In genomic region chr5:121805931-121806330, GRCh38 we compare ENCODE assay signal across 29 cellular contexts. TPM values are rescaled to one million over a fixed set of nuclear protein-coding genes. Genes with fewer than 3 reads are reported as not detected.
A peak's percentile ranks its signal among the peaks of the same experiment; 100 is the strongest.
DNase-seq lines count a peak whose midpoint lies in the region; ATAC-seq and TF ChIP-seq lines count a peak whose summit lies in the region.
"Had no signal": no experiment of that assay in that cellular context is flagged by ENCODE, and none has a peak within 500 bp of the region (broad histone marks: within the 10 kb centered on the region; RNA-seq: fewer than 3 reads in every experiment).

No MANE protein-coding gene starts in this region.

- H2BK15ac ChIP-seq in IMR-90 (ENCODE audit: low read depth, low read length): no peak overlapping the region

- H4K20me1 ChIP-seq in IMR-90 (ENCODE audit: insufficient read depth, low read length) (no peaks in the 10 kb centered on the region), hepatocyte (ENCODE audit: insufficient read depth, poor library complexity, severe bottlenecking) (no peaks in the 10 kb centered on the region)

- no peak overlapping the region for H3K23ac ChIP-seq in IMR-90 (ENCODE audit: low read depth, low read length)

- H3K9me3 ChIP-seq in IMR-90 (ENCODE audit: control insufficient read depth, insufficient read depth, low read length) (no peaks in the 10 kb centered on the region), adipocyte (ENCODE audit: control insufficient read depth, low read length) (peaks cover 3% of the 10 kb centered on the region), hepatocyte (ENCODE audit: low read depth) (no peaks in the 10 kb centered on the region)
- H3K9me3 ChIP-seq: HAP-1, right atrium auricular region, upper lobe of left lung had no signal

- no peak overlapping the region for H3K4ac ChIP-seq in IMR-90 (ENCODE audit: low read depth, low read length)

- H3K4me1 ChIP-seq in IMR-90 (ENCODE audit: control insufficient read depth, insufficient read depth, low read length): no peaks in the 10 kb centered on the region
- no peaks in the 10 kb centered on the region for H3K4me1 ChIP-seq in adipocyte (ENCODE audit: control insufficient read depth, insufficient read depth, low read length)
- H3K4me1 ChIP-seq in hepatocyte (ENCODE audit: insufficient read depth): no peaks in the 10 kb centered on the region
- H3K4me1 ChIP-seq: right atrium auricular region, spleen, upper lobe of left lung had no signal

- H3K79me1 ChIP-seq in IMR-90 (ENCODE audit: low read depth in 1 of 2, low read length in 2 of 2): no peaks in the 10 kb centered on the region

- no peaks in the 10 kb centered on the region for H3K79me2 ChIP-seq in hepatocyte

- H2AFZ ChIP-seq in IMR-90 (replicated peaks; ENCODE audit: low read length, poor library complexity): no peak overlapping the region
- no peak overlapping the region for H2AFZ ChIP-seq in hepatocyte

- H2BK120ac ChIP-seq in IMR-90 (ENCODE audit: low read depth, low read length): no peak overlapping the region

- no peak overlapping the region for H4K8ac ChIP-seq in IMR-90 (ENCODE audit: low read depth in 2 of 2, low read length in 2 of 2)

- WGBS in IMR-90 (ENCODE audit: extremely low coverage in 2 of 2, insufficient read length in 1 of 2), 2 experiments: no CpG with 5 or more reads among the region's 4 CpGs
- 49% methylated on average over 4 of the region's 4 CpGs for WGBS in hepatocyte (ENCODE audit: low lambda C conversion rate, missing lambda C conversion rate)

- H3K4me2 ChIP-seq in IMR-90 (ENCODE audit: low read depth, low read length): no peak overlapping the region
- H3K4me2 ChIP-seq in hepatocyte: no peak overlapping the region
- H3K4me2 ChIP-seq: KMS-11 had no signal

- no peak overlapping the region for H4K5ac ChIP-seq in IMR-90 (ENCODE audit: low read depth, low read length)

- POLR2A ChIA-PET in IMR-90 (lab: Charles Lee; ENCODE audit: unreplicated experiment): no interaction called here

- H3K18ac ChIP-seq in IMR-90 (ENCODE audit: low read depth, low read length): no peak overlapping the region

- CTCF ChIA-PET in IMR-90 (lab: Yijun Ruan, JAX): no interaction called here

- dilution Hi-C loops in IMR-90 (cut with HindIII; ENCODE audit: low sequenced_read_pairs, unreplicated experiment): no loop called here

- H3K56ac ChIP-seq in IMR-90 (ENCODE audit: extremely low read depth, insufficient read depth, low read length): no peak overlapping the region

- H3K9me2 ChIP-seq in hepatocyte (replicated peaks; ENCODE audit: insufficient read depth): no peaks in the 10 kb centered on the region

- H3K27me3 ChIP-seq in IMR-90 (ENCODE audit: control insufficient read depth, insufficient read depth, low read length) (no peaks in the 10 kb centered on the region), adipocyte (replicated peaks; ENCODE audit: control insufficient read depth, insufficient read depth, low read length) (no peaks in the 10 kb centered on the region), hepatocyte (no peaks in the 10 kb centered on the region)
- H3K27me3 ChIP-seq: brain microvascular endothelial cell, right atrium auricular region, spleen, upper lobe of left lung had no signal

- H3K4me3 ChIP-seq in IMR-90 (ENCODE audit: insufficient read depth, low read depth, low read length): no peak overlapping the region
- H3K4me3 ChIP-seq in adipocyte (ENCODE audit: low read length): no peak overlapping the region
- H3K4me3 ChIP-seq in hepatocyte: no peak overlapping the region
- H3K4me3 ChIP-seq: HAP-1, right atrium auricular region, spleen, upper lobe of left lung had no signal

- no peak overlapping the region for H2AK5ac ChIP-seq in IMR-90 (ENCODE audit: low read depth, low read length)

- H3K9ac ChIP-seq in IMR-90 (ENCODE audit: low read depth, low read length): no peak overlapping the region
- no peak overlapping the region for H3K9ac ChIP-seq in adipocyte (ENCODE audit: low read length)
- H3K9ac ChIP-seq: KMS-11 had no signal

- H4K91ac ChIP-seq in IMR-90 (ENCODE audit: insufficient read depth, low read depth, low read length): no peak overlapping the region

- DNase-seq in GM04503 (ENCODE audit: low read depth) (peak; percentile 8), IMR-90 (no peak), adipocyte (ENCODE audit: low read depth) (peak; percentile 69), hepatocyte (ENCODE audit: low spot score) (peak; percentile 6), NCI-H2107 treated with DMSO at 0.1 percent for 48 hours (lab: John Stamatoyannopoulos, UW; ENCODE audit: unreplicated experiment) (no peak)
- no peak for DNase-seq in stimulated activated CD4-positive, alpha-beta T cell treated with anti-CD3 and anti-CD28 coated beads, Interleukin-2, amount 100 ng/mL, for 48 hours
- DNase-seq in stimulated activated CD4-positive, alpha-beta T cell treated with anti-CD3 and anti-CD28 coated beads, Interleukin-2, amount 100 ng/mL, for 24 hours: no peak
- DNase-seq: activated CD4-positive, alpha-beta T cell treated with anti-CD3 and anti-CD28 coated beads for 4 hours; activated gamma-delta T cell; activated T-cell treated with anti-CD3 and anti-CD28 coated beads for 4 hours; brain microvascular endothelial cell; CD4-positive, CD25-positive, alpha-beta regulatory T cell; effector CD4-positive, alpha-beta T cell; foreskin melanocyte; hippocampal formation; left colon; NCI-H1436 treated with DMSO at 0.1 percent for 48 hours; NCI-H2107; NCI-H446; spleen; stimulated activated CD4-positive, alpha-beta T cell treated with anti-CD3 and anti-CD28 coated beads, Interleukin-4, amount 100 ng/mL, for 24 hours; upper lobe of left lung had no signal

- no peak overlapping the region for H3K14ac ChIP-seq in IMR-90 (replicated peaks; ENCODE audit: low read depth, low read length)

- H3K36me3 ChIP-seq in IMR-90 (ENCODE audit: control insufficient read depth, insufficient read depth, low read length): no peaks in the 10 kb centered on the region
- no peaks in the 10 kb centered on the region for H3K36me3 ChIP-seq in adipocyte (ENCODE audit: control insufficient read depth, insufficient read depth, low read length, severe bottlenecking)
- H3K36me3 ChIP-seq in hepatocyte (replicated peaks; ENCODE audit: insufficient read depth, low read depth): no peaks in the 10 kb centered on the region
- H3K36me3 ChIP-seq: brain microvascular endothelial cell, HAP-1, right atrium auricular region, spleen, upper lobe of left lung had no signal

- no peak overlapping the region for H2BK20ac ChIP-seq in IMR-90 (ENCODE audit: low read depth, low read length)

- no peak for TF ChIP-seq CTCF in IMR-90 (conservative IDR thresholded peaks at IDR 0.05; ENCODE audit: low read depth, low read length)
- TF ChIP-seq CTCF in hepatocyte (IDR thresholded peaks at IDR 0.05; ENCODE audit: poor library complexity): no peak

- no peak for TF ChIP-seq RAD21 in IMR-90 (IDR thresholded peaks at IDR 0.05; ENCODE audit: low read length)

- no peak for TF ChIP-seq POLR2A in IMR-90 (IDR thresholded peaks at IDR 0.05; ENCODE audit: low read depth, low read length)

- H2AK9ac ChIP-seq in IMR-90 (replicated peaks; ENCODE audit: low read depth, low read length, poor library complexity): no peak overlapping the region

- no peak overlapping the region for H3K27ac ChIP-seq in IMR-90 (ENCODE audit: insufficient read depth, low read length)
- H3K27ac ChIP-seq in hepatocyte: no peak overlapping the region
- H3K27ac ChIP-seq: brain microvascular endothelial cell, KMS-11, right atrium auricular region, spleen, upper lobe of left lung, VCaP had no signal

- intact Hi-C loops in IMR-90 (cut with micrococcal nuclease): no loop called here

- no peak overlapping the region for H2BK5ac ChIP-seq in IMR-90 (ENCODE audit: low read depth, low read length, poor library complexity, severe bottlenecking)

- no TSS peak for BruUV-seq in IMR-90 (replicated peaks; lab: Mats Ljungman, UMichigan)

- no peaks in the 10 kb centered on the region for H3K9me1 ChIP-seq in IMR-90 (ENCODE audit: insufficient read depth, low read length)

- no peak for ATAC-seq in IMR-90 (ENCODE audit: low read depth)
- ATAC-seq: left colon; stimulated activated effector memory CD8-positive, alpha-beta T cell treated with anti-CD3 and anti-CD28 coated beads, Interleukin-12 subunit alpha, Interleukin-12 subunit beta, amount 100 ng/mL, for 72 hours had no signal

- in situ Hi-C loops in IMR-90 (cut with MboI; ENCODE audit: low sequenced_read_pairs): no loop called here

TF ChIP-seq in IMR-90, 13 proteins besides CTCF, POLR2A, EP300 and RAD21:
- TF ChIP-seq BHLHE40 (IDR thresholded peaks at IDR 0.05; ENCODE audit: low read depth, low read length) (no peak), CEBPB (IDR thresholded peaks at IDR 0.05; ENCODE audit: low read depth, low read length) (peak; percentile 34), RFX5 (IDR thresholded peaks at IDR 0.05; ENCODE audit: low read depth, low read length) (no peak)

RNA-seq across cellular contexts. Expression of gene FTMT, which starts 45.8 kb away (rescaled TPM):
- total RNA-seq in IMR-90 (2012; rRNA removed) (not detected in 2 replicates), hepatocyte (not detected in 2 replicates)
- polyA plus RNA-seq in IMR-90 (2012; rRNA removed) (not detected in 2 replicates), hepatocyte (not detected in 2 replicates)
- not detected in 2 replicates for polyA plus RNA-seq in IMR-90 (2012; cell fraction: cytosol; rRNA removed)
- polyA plus RNA-seq in IMR-90 (2012; cell fraction: nucleus; rRNA removed; ENCODE audit: low replicate concordance): not detected in 2 replicates
- total RNA-seq: CD4-positive, CD25-positive, alpha-beta regulatory T cell; HT1080; left colon; OCI-LY7; right atrium auricular region; spleen; upper lobe of left lung had no signal
- polyA plus RNA-seq: CD4-positive, CD25-positive, alpha-beta regulatory T cell; spleen had no signal

Comparison
In these comparisons a context has a peak if more than half of its experiments do, and no peak if none do; other contexts are left out.
1. DNase-seq: peak in GM04503 (single experiment), adipocyte (single experiment) and hepatocyte (single experiment); none in IMR-90 (single experiment), NCI-H2107 treated with DMSO at 0.1 percent for 48 hours (single experiment), stimulated activated CD4-positive, alpha-beta T cell treated with anti-CD3 and anti-CD28 coated beads, Interleukin-2, amount 100 ng/mL, for 48 hours (0 of 2) and stimulated activated CD4-positive, alpha-beta T cell treated with anti-CD3 and anti-CD28 coated beads, Interleukin-2, amount 100 ng/mL, for 24 hours (0 of 2).